ENCODE assay signal across 14 cellular contexts in genomic region chr22:41009222-41009948, GRCh38. TPM values are rescaled to one million over a fixed set of nuclear protein-coding genes. Genes with fewer than 3 reads are reported as not detected.
DNase-seq lines count a peak whose midpoint lies in the region; ATAC-seq, FAIRE-seq and TF ChIP-seq lines count a peak whose summit lies in the region.
"Had no signal": no experiment of that assay in that cellular context is flagged by ENCODE, and none has a peak within 500 bp of the region (broad histone marks: within the 10 kb centered on the region; RNA-seq: fewer than 3 reads in every experiment).

No MANE protein-coding gene starts in this region.

- H3K27me3 Mint-ChIP-seq in activated CD4-positive, alpha-beta T cell treated with anti-CD3 and anti-CD28 coated beads, Interleukin-2, amount 10 ng/mL, durations not matched to agents 7 days and 5 days, result no peaks in the 10 kb centered on the region
- H3K27me3 Mint-ChIP-seq: activated CD4-positive, alpha-beta memory T cell treated with anti-CD3 and anti-CD28 coated beads, Interleukin-2, amount 10 ng/mL, durations not matched to agents 7 days and 5 days had no signal

- H3K27me3 ChIP-seq in PC-3 (ENCODE audit: low read length), result no peaks in the 10 kb centered on the region

- no peaks in the 10 kb centered on the region for H3K9me3 Mint-ChIP-seq in activated CD4-positive, alpha-beta T cell treated with anti-CD3 and anti-CD28 coated beads, Interleukin-2, amount 10 ng/mL, durations not matched to agents 7 days and 5 days
- H3K9me3 Mint-ChIP-seq: activated CD4-positive, alpha-beta memory T cell treated with anti-CD3 and anti-CD28 coated beads, Interleukin-2, amount 10 ng/mL, durations not matched to agents 7 days and 5 days; activated naive CD4-positive, alpha-beta T cell treated with anti-CD3 and anti-CD28 coated beads, Interleukin-2, amount 50 U/mL, for 72 hours had no signal

- TF ChIP-seq CTCF in PC-3 (conservative IDR thresholded peaks at IDR 0.05; ENCODE audit: low read depth, low read length) (no peak), fibroblast of mammary gland (conservative IDR thresholded peaks at IDR 0.05; ENCODE audit: control insufficient read depth, insufficient read depth, low read depth, low read length) (no peak)

- H3K36me3 Mint-ChIP-seq in activated CD4-positive, alpha-beta T cell treated with anti-CD3 and anti-CD28 coated beads, Interleukin-2, amount 10 ng/mL, durations not matched to agents 7 days and 5 days (ENCODE audit: low read depth), result no peaks in the 10 kb centered on the region
- H3K36me3 Mint-ChIP-seq: activated naive CD4-positive, alpha-beta T cell treated with anti-CD3 and anti-CD28 coated beads, Interleukin-2, amount 50 U/mL, for 72 hours had no signal

- H4K20me1 ChIP-seq in PC-3 (ENCODE audit: low read length), result no peaks in the 10 kb centered on the region

- FAIRE-seq in urothelium cell line (lab: Jason Lieb, UNC), result peak; percentile 66

- H3K9me3 ChIP-seq in PC-3 (ENCODE audit: low read length), result no peaks in the 10 kb centered on the region
- H3K9me3 ChIP-seq: SK-N-SH had no signal

- H3F3A ChIP-seq in PC-3 (ENCODE audit: low read length, unreplicated experiment), result no peaks in the 10 kb centered on the region

- intact Hi-C loops in PC-3 (cut with micrococcal nuclease) (no loop called here), left cardiac atrium (cut with DNase I) (no loop called here)

- no peak overlapping the region for H3K4me3 ChIP-seq in PC-3 (ENCODE audit: low read length)
- no peak overlapping the region for H3K4me3 ChIP-seq in fibroblast of mammary gland (ENCODE audit: control insufficient read depth, low read depth, low read length)

- H3K36me3 ChIP-seq in PC-3 (ENCODE audit: low read depth, low read length), result no peaks in the 10 kb centered on the region

- peak overlapping the region; percentile 45; the same call in 1 of the 2 replicates for H3K27ac ChIP-seq in PC-3 (ENCODE audit: low read length)

- no peaks in the 10 kb centered on the region for H3K4me1 Mint-ChIP-seq in activated CD4-positive, alpha-beta T cell treated with anti-CD3 and anti-CD28 coated beads, Interleukin-2, amount 10 ng/mL, durations not matched to agents 7 days and 5 days
- H3K4me1 Mint-ChIP-seq: activated CD4-positive, alpha-beta memory T cell treated with anti-CD3 and anti-CD28 coated beads, Interleukin-2, amount 10 ng/mL, durations not matched to agents 7 days and 5 days had no signal

- peak overlapping the region; percentile 9 for H3K27ac Mint-ChIP-seq in activated CD4-positive, alpha-beta T cell treated with anti-CD3 and anti-CD28 coated beads, Interleukin-2, amount 10 ng/mL, durations not matched to agents 7 days and 5 days
- H3K27ac Mint-ChIP-seq: activated CD4-positive, alpha-beta memory T cell treated with anti-CD3 and anti-CD28 coated beads, Interleukin-2, amount 10 ng/mL, durations not matched to agents 7 days and 5 days; activated naive CD4-positive, alpha-beta T cell treated with anti-CD3 and anti-CD28 coated beads, Interleukin-2, amount 50 U/mL, for 72 hours had no signal

- BruUV-seq in PC-3 (replicated peaks; lab: Mats Ljungman, UMichigan), result no TSS peak

- H3K4me2 ChIP-seq in PC-3 (ENCODE audit: low read length), result peak overlapping the region; percentile 37; the same call in 1 of the 2 replicates
- H3K4me2 ChIP-seq: SK-N-SH had no signal

- POLR2A ChIA-PET in activated CD4-positive, alpha-beta T cell treated with anti-CD3 and anti-CD28 coated beads, Interleukin-2, amount 10 ng/mL, durations not matched to agents 7 days and 5 days (lab: Charles Lee), result no interaction called here
- POLR2A ChIA-PET in PC-3 (lab: Charles Lee; ENCODE audit: unreplicated experiment), result no interaction called here

- H3K4me1 ChIP-seq in PC-3 (ENCODE audit: insufficient read depth, low read length), result peaks cover 12% of the 10 kb centered on the region

- no peak overlapping the region for H3K9ac ChIP-seq in PC-3 (ENCODE audit: low read length)
- H3K9ac ChIP-seq: SK-N-SH had no signal

- peak overlapping the region; percentile 22; the same call in 1 of the 2 replicates for H2AFZ ChIP-seq in PC-3 (ENCODE audit: low read length)

- CTCF ChIA-PET in activated CD4-positive, alpha-beta T cell treated with anti-CD3 and anti-CD28 coated beads, Interleukin-2, amount 10 ng/mL, durations not matched to agents 7 days and 5 days (lab: Charles Lee), result interaction anchor here (0.6 kb wide), 2 partner anchors 13 to 62 kb away, joined by 3 to 5 read pairs; no protein-coding TSS in a partner anchor
- CTCF ChIA-PET in PC-3 (lab: Charles Lee), result interaction anchor here (0.7 kb wide), 1 partner anchor 87 kb away, joined by 3 read pairs; no protein-coding TSS in a partner anchor

- ATAC-seq in PC-3 (peak; percentile 62), HG03135 (IDR thresholded peaks at IDR 0.05; ENCODE audit: unreplicated experiment) (no peak), GM18511 (IDR thresholded peaks at IDR 0.05; ENCODE audit: unreplicated experiment) (no peak), left cardiac atrium (no peak)
- ATAC-seq: activated naive CD4-positive, alpha-beta T cell treated with anti-CD3 and anti-CD28 coated beads, Interleukin-2, amount 50 U/mL, for 72 hours; sciatic nerve had no signal

- no peak overlapping the region for H3K4me3 Mint-ChIP-seq in activated CD4-positive, alpha-beta T cell treated with anti-CD3 and anti-CD28 coated beads, Interleukin-2, amount 10 ng/mL, durations not matched to agents 7 days and 5 days
- H3K4me3 Mint-ChIP-seq: activated CD4-positive, alpha-beta memory T cell treated with anti-CD3 and anti-CD28 coated beads, Interleukin-2, amount 10 ng/mL, durations not matched to agents 7 days and 5 days had no signal

- no peaks in the 10 kb centered on the region for H3K9me2 ChIP-seq in PC-3 (replicated peaks; ENCODE audit: low read length)
- H3K9me2 ChIP-seq: SK-N-SH had no signal

- DNase-seq in activated CD4-positive, alpha-beta T cell treated with anti-CD3 and anti-CD28 coated beads, Interleukin-2, amount 10 ng/mL, durations not matched to agents 7 days and 5 days, result no peak
- no peak for DNase-seq in activated CD4-positive, alpha-beta T cell treated with anti-CD3 and anti-CD28 coated beads, Interleukin-2, amount 50 U/mL, for 1 hour
- DNase-seq in PC-3 (peak; percentile 59), fibroblast of mammary gland (ENCODE audit: low read depth) (peak; percentile 97), urothelium cell line (ENCODE audit: low spot score) (no peak), left cardiac atrium (no peak)
- DNase-seq: activated CD4-positive, alpha-beta memory T cell treated with anti-CD3 and anti-CD28 coated beads, Interleukin-2, amount 10 ng/mL, durations not matched to agents 7 days and 5 days; effector CD8-positive, alpha-beta T cell; NCI-H2171; SK-N-SH had no signal

- H3K79me2 ChIP-seq in PC-3 (ENCODE audit: low read length), result no peaks in the 10 kb centered on the region

RNA-seq across cellular contexts. Expression of gene RBX1, which starts 58.2 kb away (rescaled TPM):
- total RNA-seq in activated CD4-positive, alpha-beta T cell treated with anti-CD3 and anti-CD28 coated beads, Interleukin-2, amount 10 ng/mL, durations not matched to agents 7 days and 5 days, result 10 to 100 TPM; 71.5 to 81.1 TPM
- total RNA-seq in PC-3 (2014; rRNA removed), result 55.0 TPM in 2 replicates
- 10 to 100 TPM; 59.3 to 61.4 TPM for total RNA-seq in left cardiac atrium

Comparison
In these comparisons a context has a peak if more than half of its experiments do, and no peak if none do; other contexts are left out.
1. DNase-seq: peak in PC-3 (single experiment) and fibroblast of mammary gland (single experiment); none in activated CD4-positive, alpha-beta T cell treated with anti-CD3 and anti-CD28 coated beads, Interleukin-2, amount 10 ng/mL, durations not matched to agents 7 days and 5 days (single experiment), activated CD4-positive, alpha-beta T cell treated with anti-CD3 and anti-CD28 coated beads, Interleukin-2, amount 50 U/mL, for 1 hour (single experiment), urothelium cell line (single experiment) and left cardiac atrium (single experiment).